Comparison of ENCODE assay signal across 8 cellular contexts in genomic region chr20:32536861-32537656, GRCh38.
DNase-seq lines count a peak whose midpoint lies in the region; ATAC-seq lines count a peak whose summit lies in the region.

No MANE protein-coding gene starts in this region.

- peaks cover 2% of the 10 kb centered on the region for H3K27me3 ChIP-seq in rectal smooth muscle tissue (ENCODE audit: control insufficient read depth, insufficient read depth, low read length)

- no peaks in the 10 kb centered on the region for H3K36me3 ChIP-seq in rectal smooth muscle tissue (ENCODE audit: control insufficient read depth, insufficient read depth, low read length)

- H3K4me1 ChIP-seq in rectal smooth muscle tissue (ENCODE audit: control insufficient read depth, insufficient read depth, low read length): no peaks in the 10 kb centered on the region

- H3K4me3 ChIP-seq in rectal smooth muscle tissue (ENCODE audit: low read length): peak overlapping the region; percentile 74

- H3K27ac ChIP-seq in rectal smooth muscle tissue (ENCODE audit: low read depth, low read length): no peak overlapping the region

- peak overlapping the region; percentile 2 for H3K9ac ChIP-seq in rectal smooth muscle tissue (ENCODE audit: low read length)

- DNase-seq in DMS53 (lab: John Stamatoyannopoulos, UW) (peak; percentile 96), NCI-H748 (lab: John Stamatoyannopoulos, UW; ENCODE audit: unreplicated experiment) (peak; percentile 98), activated T-helper 1 cell treated with Interleukin-2 at 50 U/mL for 16 hours (ENCODE audit: low read depth) (peak; percentile 62), germinal center (ENCODE audit: low spot score) (peak; percentile 75), COLO829 (ENCODE audit: low spot score) (no peak)

- ATAC-seq in HG03139 (IDR thresholded peaks at IDR 0.05; ENCODE audit: unreplicated experiment) (peak; percentile 11), HG02973 (IDR thresholded peaks at IDR 0.05; ENCODE audit: unreplicated experiment) (no peak)
